Comparison of ENCODE assay signal across 28 cellular contexts in the genomic region with DNA sequence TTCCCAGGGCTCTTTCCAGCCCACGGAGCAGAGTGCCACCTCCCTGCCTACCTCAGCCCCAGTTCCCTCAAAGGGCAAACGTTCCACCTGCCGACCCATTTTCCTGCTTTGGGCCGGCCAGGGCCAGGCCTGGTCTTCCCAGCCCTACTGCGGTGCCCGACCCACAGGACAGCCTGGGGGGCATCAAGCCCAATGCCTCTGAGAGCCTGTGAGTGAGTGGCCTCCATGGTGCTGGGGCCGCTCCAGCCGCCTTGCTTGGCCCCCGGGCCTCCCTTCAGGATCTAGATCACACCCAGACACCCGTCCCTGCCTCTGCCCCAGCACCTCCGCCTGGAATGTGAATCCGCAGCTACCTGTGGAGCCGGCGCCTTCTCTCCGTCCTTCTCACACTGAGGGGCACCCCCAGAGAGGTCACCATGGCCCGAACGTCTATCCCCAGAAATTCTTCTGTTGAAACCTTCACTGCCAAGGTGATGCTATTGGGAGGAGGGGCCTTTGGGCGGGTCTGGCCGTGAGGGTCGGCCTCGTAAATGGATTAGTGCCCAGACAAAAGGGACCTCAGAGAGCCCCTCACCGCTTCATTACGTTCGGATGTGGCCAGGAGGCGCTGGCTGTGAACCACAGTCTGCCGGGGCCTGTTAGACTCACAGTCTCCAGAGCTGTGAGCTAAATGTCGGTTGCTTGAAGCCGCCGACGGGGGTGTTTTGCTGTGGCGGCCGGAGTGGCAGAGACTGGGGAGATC. TPM values are rescaled to one million over a fixed set of nuclear protein-coding genes. Genes with fewer than 3 reads are reported as not detected.
DNase-seq lines count a peak whose midpoint lies in the region; ATAC-seq, FAIRE-seq and TF ChIP-seq lines count a peak whose summit lies in the region.
"Had no signal": no experiment of that assay in that cellular context is flagged by ENCODE, and none has a peak within 500 bp of the region (broad histone marks: within the 10 kb centered on the region; RNA-seq: fewer than 3 reads in every experiment).

No MANE protein-coding gene starts in this region.

- CTCF ChIA-PET in OCI-LY7 (lab: Charles Lee; ENCODE audit: unreplicated experiment), result no interaction called here
- CTCF ChIA-PET in activated CD8-positive, alpha-beta T cell treated with anti-CD3 and anti-CD28 coated beads, Interleukin-2, amount 10 ng/mL, durations not matched to agents 7 days and 5 days (lab: Charles Lee), result no interaction called here

- H3K4me1 ChIP-seq in endodermal cell (ENCODE audit: control insufficient read depth, insufficient read depth, low read length) (no peaks in the 10 kb centered on the region), OCI-LY7 (ENCODE audit: insufficient read depth, low read length, poor library complexity, severe bottlenecking) (no peaks in the 10 kb centered on the region)

- no peaks in the 10 kb centered on the region for H4K20me1 ChIP-seq in OCI-LY7 (ENCODE audit: insufficient read depth, low read length)

- no peak overlapping the region for H3K4me2 ChIP-seq in OCI-LY7 (ENCODE audit: low read length)

- no peaks in the 10 kb centered on the region for H3K9me2 ChIP-seq in OCI-LY7 (ENCODE audit: insufficient read depth, low read length)

- H3K9me3 ChIP-seq in endodermal cell (ENCODE audit: control insufficient read depth, low read length) (no peaks in the 10 kb centered on the region), OCI-LY7 (ENCODE audit: low read length) (no peaks in the 10 kb centered on the region)

- ATAC-seq in stimulated activated effector memory CD8-positive, alpha-beta T cell treated with anti-CD3 and anti-CD28 coated beads, Interleukin-12 subunit alpha, Interleukin-12 subunit beta, amount 100 ng/mL, for 72 hours, result peak; percentile 53
- no peak for ATAC-seq in activated CD8-positive, alpha-beta T cell treated with anti-CD3 and anti-CD28 coated beads, Interleukin-2, amount 10 ng/mL, durations not matched to agents 7 days and 5 days
- ATAC-seq: HCT116; left ventricle myocardium superior; naive thymus-derived CD8-positive, alpha-beta T cell; stimulated activated memory B cell treated with anti-CD40 and anti-IgM and Interleukin-4, amounts not matched to agents 10 μg/mL and 1 μg/mL and 100 μg/mL, for 72 hours had no signal

- H3K9me3 Mint-ChIP-seq in endodermal cell, result peaks cover 2% of the 10 kb centered on the region
- no peaks in the 10 kb centered on the region for H3K9me3 Mint-ChIP-seq in stimulated activated effector memory CD8-positive, alpha-beta T cell treated with anti-CD3 and anti-CD28 coated beads, Interleukin-12 subunit alpha, Interleukin-12 subunit beta, amount 100 ng/mL, for 72 hours
- no peaks in the 10 kb centered on the region for H3K9me3 Mint-ChIP-seq in activated CD8-positive, alpha-beta T cell treated with anti-CD3 and anti-CD28 coated beads, Interleukin-2, amount 10 ng/mL, durations not matched to agents 7 days and 5 days (ENCODE audit: insufficient read depth)
- H3K9me3 Mint-ChIP-seq: CD4-positive, alpha-beta T cell; naive thymus-derived CD8-positive, alpha-beta T cell; stimulated activated memory B cell treated with anti-CD40 and anti-IgM and Interleukin-4, amounts not matched to agents 10 μg/mL and 1 μg/mL and 100 μg/mL, for 72 hours; T-helper 1 cell treated with Interleukin-12 subunit alpha and Interleukin-12 subunit beta and Interleukin-4 antibody, amounts not matched to agents 30 μg/mL and 1 μg/mL, for 36 hours had no signal

- DNase-seq in DMS53 (lab: John Stamatoyannopoulos, UW), result peak; percentile 62
- no peak for DNase-seq in DMS53 treated with DMSO at 0.1 percent for 48 hours (lab: John Stamatoyannopoulos, UW; ENCODE audit: unreplicated experiment)
- DNase-seq in endodermal cell, result peak; percentile 69
- DNase-seq in stimulated activated effector memory CD8-positive, alpha-beta T cell treated with anti-CD3 and anti-CD28 coated beads, Interleukin-12 subunit alpha, Interleukin-12 subunit beta, amount 100 ng/mL, for 72 hours (ENCODE audit: low spot score in 2 of 2), result no peak
- DNase-seq in OCI-LY7 (ENCODE audit: low spot score), result no peak
- DNase-seq in activated CD8-positive, alpha-beta T cell treated with anti-CD3 and anti-CD28 coated beads, Interleukin-2, amount 10 ng/mL, durations not matched to agents 7 days and 5 days, result no peak
- DNase-seq in putamen (ENCODE audit: low spot score), result no peak
- DNase-seq: 8988T; activated CD8-positive, alpha-beta memory T cell treated with anti-CD3 and anti-CD28 coated beads for 24 hours; activated effector memory CD4-positive, alpha-beta T cell treated with anti-CD3 and anti-CD28 coated beads, Interleukin-2, amount 50 U/mL, for 16 hours; activated T-cell treated with anti-CD3 and anti-CD28 coated beads, Interleukin-2, amount 50 U/mL, for 1 hour; CD4-positive, alpha-beta T cell; effector CD4-positive, alpha-beta T cell; Karpas-422; left ventricle myocardium superior; NCI-H1436; NCI-H2081 treated with DMSO at 0.1 percent for 48 hours; NCI-H345; NCI-H748 treated with DMSO at 0.1 percent for 48 hours; stimulated activated CD4-positive, alpha-beta T cell treated with anti-CD3 and anti-CD28 coated beads, Interleukin-4, amount 100 ng/mL, for 1 hour had no signal

- POLR2A ChIA-PET in OCI-LY7 (lab: Charles Lee), result no interaction called here
- POLR2A ChIA-PET in activated CD8-positive, alpha-beta T cell treated with anti-CD3 and anti-CD28 coated beads, Interleukin-2, amount 10 ng/mL, durations not matched to agents 7 days and 5 days (lab: Charles Lee), result no interaction called here

- FAIRE-seq in G401.6 (lab: Jason Lieb, UNC), result peak; percentile 65
- FAIRE-seq: GM19239, keratinocyte had no signal

- H3K36me3 Mint-ChIP-seq in endodermal cell (ENCODE audit: low read depth), result no peaks in the 10 kb centered on the region
- no peaks in the 10 kb centered on the region for H3K36me3 Mint-ChIP-seq in stimulated activated effector memory CD8-positive, alpha-beta T cell treated with anti-CD3 and anti-CD28 coated beads, Interleukin-12 subunit alpha, Interleukin-12 subunit beta, amount 100 ng/mL, for 72 hours
- H3K36me3 Mint-ChIP-seq in activated CD8-positive, alpha-beta T cell treated with anti-CD3 and anti-CD28 coated beads, Interleukin-2, amount 10 ng/mL, durations not matched to agents 7 days and 5 days (ENCODE audit: low read depth), result no peaks in the 10 kb centered on the region
- H3K36me3 Mint-ChIP-seq: naive thymus-derived CD8-positive, alpha-beta T cell; stimulated activated memory B cell treated with anti-CD40 and anti-IgM and Interleukin-4, amounts not matched to agents 10 μg/mL and 1 μg/mL and 100 μg/mL, for 72 hours had no signal

- H3K9ac ChIP-seq in endodermal cell (ENCODE audit: extremely low read depth, low read length, poor library complexity, severe bottlenecking), result no peak overlapping the region

- TF ChIP-seq CTCF in endodermal cell (conservative IDR thresholded peaks at IDR 0.05) (no peak), OCI-LY7 (conservative IDR thresholded peaks at IDR 0.05; ENCODE audit: low read length) (no peak)

- H3K36me3 ChIP-seq in endodermal cell (ENCODE audit: control insufficient read depth, insufficient read depth, low read length) (no peaks in the 10 kb centered on the region), OCI-LY7 (ENCODE audit: insufficient read depth, low read length) (no peaks in the 10 kb centered on the region)

- H3K27ac Mint-ChIP-seq in endodermal cell, result peak overlapping the region; percentile 6
- no peak overlapping the region for H3K27ac Mint-ChIP-seq in stimulated activated effector memory CD8-positive, alpha-beta T cell treated with anti-CD3 and anti-CD28 coated beads, Interleukin-12 subunit alpha, Interleukin-12 subunit beta, amount 100 ng/mL, for 72 hours
- H3K27ac Mint-ChIP-seq in activated CD8-positive, alpha-beta T cell treated with anti-CD3 and anti-CD28 coated beads, Interleukin-2, amount 10 ng/mL, durations not matched to agents 7 days and 5 days, result no peak overlapping the region
- H3K27ac Mint-ChIP-seq: CD4-positive, alpha-beta T cell; stimulated activated memory B cell treated with anti-CD40 and anti-IgM and Interleukin-4, amounts not matched to agents 10 μg/mL and 1 μg/mL and 100 μg/mL, for 72 hours; T-helper 1 cell treated with Interleukin-12 subunit alpha and Interleukin-12 subunit beta and Interleukin-4 antibody, amounts not matched to agents 30 μg/mL and 1 μg/mL, for 36 hours had no signal

- H3K27ac ChIP-seq in endodermal cell (ENCODE audit: low read depth, low read length) (no peak overlapping the region), OCI-LY7 (ENCODE audit: low read depth, low read length, poor library complexity, severe bottlenecking) (no peak overlapping the region)
- H3K27ac ChIP-seq: RWPE1 had no signal

- no TSS peak for BruUV-seq in OCI-LY7 (replicated peaks; lab: Mats Ljungman, UMichigan)

- intact Hi-C loops in OCI-LY7 (cut with micrococcal nuclease; ENCODE audit: unreplicated experiment), result no loop called here

- peaks cover 7% of the 10 kb centered on the region for H3K27me3 Mint-ChIP-seq in endodermal cell (ENCODE audit: insufficient read depth)
- H3K27me3 Mint-ChIP-seq in activated CD8-positive, alpha-beta T cell treated with anti-CD3 and anti-CD28 coated beads, Interleukin-2, amount 10 ng/mL, durations not matched to agents 7 days and 5 days (ENCODE audit: low read depth), result no peaks in the 10 kb centered on the region

- H3K4me1 Mint-ChIP-seq in endodermal cell, result peaks cover 11% of the 10 kb centered on the region
- peaks cover 10% of the 10 kb centered on the region for H3K4me1 Mint-ChIP-seq in stimulated activated effector memory CD8-positive, alpha-beta T cell treated with anti-CD3 and anti-CD28 coated beads, Interleukin-12 subunit alpha, Interleukin-12 subunit beta, amount 100 ng/mL, for 72 hours
- H3K4me1 Mint-ChIP-seq in activated CD8-positive, alpha-beta T cell treated with anti-CD3 and anti-CD28 coated beads, Interleukin-2, amount 10 ng/mL, durations not matched to agents 7 days and 5 days (ENCODE audit: low read depth), result no peaks in the 10 kb centered on the region
- H3K4me1 Mint-ChIP-seq: stimulated activated memory B cell treated with anti-CD40 and anti-IgM and Interleukin-4, amounts not matched to agents 10 μg/mL and 1 μg/mL and 100 μg/mL, for 72 hours had no signal

- WGBS in endodermal cell (ENCODE audit: insufficient coverage in 1 of 2, insufficient read length in 1 of 2), 2 experiments, result 75 to 84% methylated on average over 18 to 32 of the region's 32 CpGs

- no peak overlapping the region for H3K4me3 Mint-ChIP-seq in endodermal cell
- no peak overlapping the region for H3K4me3 Mint-ChIP-seq in stimulated activated effector memory CD8-positive, alpha-beta T cell treated with anti-CD3 and anti-CD28 coated beads, Interleukin-12 subunit alpha, Interleukin-12 subunit beta, amount 100 ng/mL, for 72 hours
- no peak overlapping the region for H3K4me3 Mint-ChIP-seq in activated CD8-positive, alpha-beta T cell treated with anti-CD3 and anti-CD28 coated beads, Interleukin-2, amount 10 ng/mL, durations not matched to agents 7 days and 5 days
- H3K4me3 Mint-ChIP-seq: CD4-positive, alpha-beta T cell; naive thymus-derived CD8-positive, alpha-beta T cell; stimulated activated memory B cell treated with anti-CD40 and anti-IgM and Interleukin-4, amounts not matched to agents 10 μg/mL and 1 μg/mL and 100 μg/mL, for 72 hours; T-helper 1 cell treated with Interleukin-12 subunit alpha and Interleukin-12 subunit beta and Interleukin-4 antibody, amounts not matched to agents 30 μg/mL and 1 μg/mL, for 36 hours had no signal

- H3K4me3 ChIP-seq in endodermal cell (ENCODE audit: low read length), result no peak overlapping the region
- H3K4me3 ChIP-seq in OCI-LY7 (ENCODE audit: low read depth, low read length, poor library complexity, severe bottlenecking), result no peak overlapping the region

- H3K27me3 ChIP-seq in endodermal cell (ENCODE audit: control insufficient read depth, insufficient read depth, low read length, poor library complexity, severe bottlenecking), result no peaks in the 10 kb centered on the region

- H3K79me2 ChIP-seq in OCI-LY7 (ENCODE audit: insufficient read depth, low read depth, low read length), result no peaks in the 10 kb centered on the region

- no peak overlapping the region for H2AFZ ChIP-seq in OCI-LY7 (ENCODE audit: low read length)

RNA-seq across cellular contexts. Expression of gene BRSK2, which starts 36.2 kb away (rescaled TPM):
- total RNA-seq in endodermal cell (10 to 100 TPM in 1 of 2 donors, 1 to 10 TPM in 1; 9.4 to 10.3 TPM), OCI-LY7 (2022) (not detected in 2 replicates)
- polyA plus RNA-seq in endodermal cell (2013, experiment 1 of 2), result 43.7 TPM
- polyA plus RNA-seq in endodermal cell (2013, experiment 2 of 2), result 37.6 TPM
- total RNA-seq in OCI-LY7 (2014; rRNA removed; shearing (Covaris generic)), result not detected in 2 replicates
- total RNA-seq in activated CD8-positive, alpha-beta T cell treated with anti-CD3 and anti-CD28 coated beads, Interleukin-2, amount 10 ng/mL, durations not matched to agents 7 days and 5 days, result under 1 TPM in 1 of 2 experiments, not detected in 1; 0.39 TPM
- polyA plus RNA-seq: naive thymus-derived CD8-positive, alpha-beta T cell had no signal

RNA-seq across cellular contexts. Expression of gene TOLLIP, which starts 44.1 kb away (rescaled TPM):
- total RNA-seq in endodermal cell, result 10 to 100 TPM; 34.3 to 37.4 TPM
- 21.1 TPM for polyA plus RNA-seq in endodermal cell (2013, experiment 1 of 2)
- 19.8 TPM for polyA plus RNA-seq in endodermal cell (2013, experiment 2 of 2)
- 15.9 and 21.7 TPM in 2 replicates for total RNA-seq in OCI-LY7 (2014; rRNA removed; shearing (Covaris generic))
- total RNA-seq in OCI-LY7 (2022), result 37.1 and 37.5 TPM in 2 replicates
- 10 to 100 TPM; 27.1 to 34.3 TPM for total RNA-seq in activated CD8-positive, alpha-beta T cell treated with anti-CD3 and anti-CD28 coated beads, Interleukin-2, amount 10 ng/mL, durations not matched to agents 7 days and 5 days

Comparison
In these comparisons a context has a peak if more than half of its experiments do, and no peak if none do; other contexts are left out.
1. DNase-seq: peak in DMS53 (single experiment) and endodermal cell (single experiment); none in DMS53 treated with DMSO at 0.1 percent for 48 hours (single experiment), stimulated activated effector memory CD8-positive, alpha-beta T cell treated with anti-CD3 and anti-CD28 coated beads, Interleukin-12 subunit alpha, Interleukin-12 subunit beta, amount 100 ng/mL, for 72 hours (0 of 2), OCI-LY7 (single experiment), activated CD8-positive, alpha-beta T cell treated with anti-CD3 and anti-CD28 coated beads, Interleukin-2, amount 10 ng/mL, durations not matched to agents 7 days and 5 days (single experiment) and putamen (single experiment).
2. RNA of gene BRSK2, which starts 36.2 kb away (total RNA-seq): 9.4 to 10.3 TPM in endodermal cell; 0.39 TPM in activated CD8-positive, alpha-beta T cell treated with anti-CD3 and anti-CD28 coated beads, Interleukin-2, amount 10 ng/mL, durations not matched to agents 7 days and 5 days and not detected in OCI-LY7; every median in the first group is over 4 times any median in the second.